28 cellular contexts compared by ENCODE assay signal in the genomic region with DNA sequence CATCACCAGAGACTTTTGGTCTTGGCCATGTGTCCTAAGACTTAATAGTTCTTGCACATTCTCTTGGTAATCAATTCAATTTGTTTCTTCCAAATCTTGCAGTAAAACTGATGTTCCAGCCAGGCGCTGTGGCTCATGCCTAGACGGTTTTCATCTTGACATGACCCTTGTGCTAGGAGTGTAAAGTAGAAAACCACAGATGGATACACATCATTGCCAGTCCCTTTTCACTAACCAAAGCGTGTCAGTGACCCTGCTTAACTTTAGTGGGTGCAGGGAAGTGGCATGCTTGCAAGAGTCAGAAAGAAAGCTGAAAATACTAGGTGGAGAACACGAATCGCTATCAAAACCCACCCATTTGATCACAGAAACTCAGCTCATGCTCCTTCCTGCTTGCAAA. TPM values are rescaled to one million over a fixed set of nuclear protein-coding genes. Genes with fewer than 3 reads are reported as not detected.
A peak's percentile ranks its signal among the peaks of the same experiment; 100 is the strongest.
DNase-seq lines count a peak whose midpoint lies in the region; ATAC-seq, FAIRE-seq and TF ChIP-seq lines count a peak whose summit lies in the region.
"Had no signal": no experiment of that assay in that cellular context is flagged by ENCODE, and none has a peak within 500 bp of the region (broad histone marks: within the 10 kb centered on the region; RNA-seq: fewer than 3 reads in every experiment).

No MANE protein-coding gene starts in this region.

- peak overlapping the region; percentile 65 for H3K4me2 ChIP-seq in OCI-LY7 (ENCODE audit: low read length)

- POLR2A ChIA-PET in OCI-LY7 (lab: Charles Lee) = interaction anchor here (0.5 to 1.2 kb wide), 5 partner anchors 8 to 156 kb away, joined by 3 to 6 read pairs (median 3); no protein-coding TSS in a partner anchor

- no peak for ATAC-seq in HG03342 (IDR thresholded peaks at IDR 0.05; ENCODE audit: unreplicated experiment)
- no peak for ATAC-seq in HG03565 (IDR thresholded peaks at IDR 0.05; ENCODE audit: unreplicated experiment)

- peak overlapping the region; percentile 98 for H2AFZ ChIP-seq in OCI-LY7 (ENCODE audit: low read length)

- H4K20me1 ChIP-seq in OCI-LY7 (ENCODE audit: insufficient read depth, low read length) = no peaks in the 10 kb centered on the region

- no peaks in the 10 kb centered on the region for H3K36me3 ChIP-seq in OCI-LY7 (ENCODE audit: insufficient read depth, low read length)
- H3K36me3 ChIP-seq: esophagus muscularis mucosa, stomach had no signal

- intact Hi-C loops in OCI-LY7 (cut with micrococcal nuclease; ENCODE audit: unreplicated experiment) = no loop called here

- H3K27ac ChIP-seq in OCI-LY7 (ENCODE audit: low read depth, low read length, poor library complexity, severe bottlenecking) = peak overlapping the region; percentile 54
- H3K27ac ChIP-seq: esophagus muscularis mucosa, stomach had no signal

- no peak for TF ChIP-seq CTCF in AG10803 (conservative IDR thresholded peaks at IDR 0.05; ENCODE audit: low read length)
- TF ChIP-seq CTCF in OCI-LY7 (conservative IDR thresholded peaks at IDR 0.05; ENCODE audit: low read length) = no peak

- no peaks in the 10 kb centered on the region for H3K9me2 ChIP-seq in OCI-LY7 (ENCODE audit: insufficient read depth, low read length)

- peak; percentile 93 for FAIRE-seq in GM18507 (lab: Jason Lieb, UNC)
- FAIRE-seq: colon, kidney had no signal

- no TSS peak for BruUV-seq in OCI-LY7 (replicated peaks; lab: Mats Ljungman, UMichigan)

- H3K4me3 ChIP-seq in AG10803 (ENCODE audit: low read length) = no peak overlapping the region
- H3K4me3 ChIP-seq in OCI-LY7 (ENCODE audit: low read depth, low read length, poor library complexity, severe bottlenecking) = peak overlapping the region; percentile 12
- H3K4me3 ChIP-seq: esophagus muscularis mucosa, stomach had no signal

- CTCF ChIA-PET in OCI-LY7 (lab: Charles Lee; ENCODE audit: unreplicated experiment) = interaction anchor here (0.5 kb wide), 1 partner anchor 88 kb away, joined by 5 read pairs; no protein-coding TSS in a partner anchor

- no peaks in the 10 kb centered on the region for H3K79me2 ChIP-seq in OCI-LY7 (ENCODE audit: insufficient read depth, low read depth, low read length)

- H3K4me1 ChIP-seq in OCI-LY7 (ENCODE audit: insufficient read depth, low read length, poor library complexity, severe bottlenecking) = peaks cover 65% of the 10 kb centered on the region
- H3K4me1 ChIP-seq: esophagus muscularis mucosa, stomach had no signal

- no peaks in the 10 kb centered on the region for H3K9me3 ChIP-seq in OCI-LY7 (ENCODE audit: low read length)
- H3K9me3 ChIP-seq: esophagus muscularis mucosa, stomach had no signal

- DNase-seq in AG10803 (ENCODE audit: low read depth) (peak; percentile 15), GM18507 (ENCODE audit: extremely low spot score, insufficient read length, low read depth) (no peak), OCI-LY7 (ENCODE audit: low spot score) (peak; percentile 61), kidney tubule cell (ENCODE audit: low spot score) (peak; percentile 78), CD1c-positive myeloid dendritic cell (ENCODE audit: extremely low spot score) (no peak), NCI-H2196 treated with DMSO at 0.1 percent for 48 hours (lab: John Stamatoyannopoulos, UW; ENCODE audit: unreplicated experiment) (no peak)
- DNase-seq: activated CD4-positive, alpha-beta memory T cell treated with anti-CD3 and anti-CD28 coated beads for 36 hours; activated gamma-delta T cell treated with Interleukin-2 at 50 U/mL for 16 hours; CD4-positive, alpha-beta T cell; GF-D8; KBM-7; kidney; mammary epithelial cell; MV-4-11; NCI-H1694; NCI-H2171 treated with DMSO at 0.1 percent for 48 hours; NCI-H526; nucleus accumbens; retina; Right ventricle myocardium superior; stimulated activated CD4-positive, alpha-beta T cell treated with anti-CD3 and anti-CD28 coated beads, Interleukin-2, amount 100 ng/mL, for 48 hours; stomach; T1000; trophoblast cell had no signal

RNA-seq across cellular contexts. Expression of a gene that starts 18.0 kb away (rescaled TPM):
- total RNA-seq in OCI-LY7 (2014; rRNA removed; shearing (Covaris generic)) = 111 and 165 TPM in 2 replicates
- 80.5 and 88.2 TPM in 2 replicates for total RNA-seq in OCI-LY7 (2022)
- total RNA-seq: CD4-positive, alpha-beta T cell; Right ventricle myocardium superior; stomach had no signal

Comparison
In these comparisons a context has a peak if more than half of its experiments do, and no peak if none do; other contexts are left out.
1. DNase-seq: peak in AG10803 (single experiment), OCI-LY7 (single experiment) and kidney tubule cell (single experiment); none in GM18507 (single experiment), CD1c-positive myeloid dendritic cell (single experiment) and NCI-H2196 treated with DMSO at 0.1 percent for 48 hours (single experiment).